1 cellular context compared by ENCODE assay signal in genomic region chr21:37146320-37147225, GRCh38.
TF ChIP-seq lines count a peak whose summit lies in the region.

No MANE protein-coding gene starts in this region.

TF ChIP-seq in HEK293, 187 proteins besides CTCF, POLR2A, EP300 and RAD21 (continued from another document):
- TF ChIP-seq ZSCAN18 (tag by site-specific recombination; IDR thresholded peaks at IDR 0.05) (no peak), ZNF184 (tag by site-specific recombination; IDR thresholded peaks at IDR 0.05) (0 out of 2 replicates have a peak, but pooled peaks have one; percentile 12), ZNF24 (tag by site-specific recombination; IDR thresholded peaks at IDR 0.05) (no peak), ZNF571 (tag by site-specific recombination; IDR thresholded peaks at IDR 0.05) (no peak), ZNF510 (tag by site-specific recombination; IDR thresholded peaks at IDR 0.05; ENCODE audit: insufficient replicate concordance) (no peak), IKZF3 (tag by site-specific recombination; IDR thresholded peaks at IDR 0.05) (0 out of 2 replicates have a peak, but pooled peaks have one; percentile 29), ZNF423 (tag by site-specific recombination; IDR thresholded peaks at IDR 0.05) (peak; percentile 30; the same call in 1 of the 2 replicates), GLIS1 (tag by site-specific recombination; IDR thresholded peaks at IDR 0.05) (peak; percentile 53), ZNF501 (tag by site-specific recombination; IDR thresholded peaks at IDR 0.05) (no peak), KLF8 (tag by site-specific recombination; IDR thresholded peaks at IDR 0.05) (0 out of 2 replicates have a peak, but pooled peaks have one; percentile 29), ZNF157 (tag by site-specific recombination; IDR thresholded peaks at IDR 0.05) (no peak)
TF ChIP-seq in HEK293: peak in this region for 8.
